Comparison of ENCODE assay signal across 18 cellular contexts in genomic region chr10:115989621-115990020, GRCh38.
"Had no signal": no experiment of that assay in that cellular context is flagged by ENCODE, and none has a peak within 500 bp of the region (broad histone marks: within the 10 kb centered on the region; RNA-seq: fewer than 3 reads in every experiment).

No MANE protein-coding gene starts in this region.

- H3K4me1 Mint-ChIP-seq: activated naive CD8-positive, alpha-beta T cell treated with anti-CD3 and anti-CD28 coated beads for 36 hours; neural crest cell; stimulated activated effector memory CD8-positive, alpha-beta T cell treated with anti-CD3 and anti-CD28 coated beads, Interleukin-12 subunit alpha, Interleukin-12 subunit beta, amount 100 ng/mL, for 72 hours had no signal

- H3K27ac Mint-ChIP-seq: activated CD8-positive, alpha-beta T cell treated with anti-CD3 and anti-CD28 coated beads, Interleukin-2, amount 10 ng/mL, durations not matched to agents 7 days and 5 days; activated naive CD8-positive, alpha-beta T cell treated with anti-CD3 and anti-CD28 coated beads for 36 hours; stimulated activated effector memory CD8-positive, alpha-beta T cell treated with anti-CD3 and anti-CD28 coated beads, Interleukin-12 subunit alpha, Interleukin-12 subunit beta, amount 100 ng/mL, for 72 hours; WTC11 had no signal

- H3K4me3 Mint-ChIP-seq: activated CD8-positive, alpha-beta T cell treated with anti-CD3 and anti-CD28 coated beads, Interleukin-2, amount 10 ng/mL, durations not matched to agents 7 days and 5 days; activated naive CD8-positive, alpha-beta T cell treated with anti-CD3 and anti-CD28 coated beads for 36 hours; neural crest cell; stimulated activated effector memory CD8-positive, alpha-beta T cell treated with anti-CD3 and anti-CD28 coated beads, Interleukin-12 subunit alpha, Interleukin-12 subunit beta, amount 100 ng/mL, for 72 hours; WTC11 had no signal

- H3K4me1 ChIP-seq: esophagus muscularis mucosa, sigmoid colon had no signal

- H3K27me3 ChIP-seq: esophagus muscularis mucosa, ovary, sigmoid colon had no signal

- H3K4me3 ChIP-seq: esophagus muscularis mucosa, lung, ovary, sigmoid colon, thoracic aorta had no signal

- ATAC-seq: activated CD8-positive, alpha-beta T cell treated with anti-CD3 and anti-CD28 coated beads, Interleukin-2, amount 10 ng/mL, durations not matched to agents 7 days and 5 days; stimulated activated effector memory CD8-positive, alpha-beta T cell treated with anti-CD3 and anti-CD28 coated beads, Interleukin-12 subunit alpha, Interleukin-12 subunit beta, amount 100 ng/mL, for 72 hours; WTC11 had no signal

- FAIRE-seq: colon, endometrium, TTC549 had no signal

- DNase-seq: activated CD4-positive, alpha-beta T cell treated with anti-CD3 and anti-CD28 coated beads for 4 hours; activated CD8-positive, alpha-beta T cell treated with anti-CD3 and anti-CD28 coated beads, Interleukin-2, amount 10 ng/mL, durations not matched to agents 7 days and 5 days; activated naive CD8-positive, alpha-beta T cell treated with anti-CD3 and anti-CD28 coated beads for 36 hours; anterior cingulate cortex; hypothalamus; ovary; sigmoid colon; stimulated activated CD4-positive, alpha-beta T cell treated with anti-CD3 and anti-CD28 coated beads, Interleukin-2, amount 100 ng/mL, for 24 hours; T-helper 2 cell had no signal

- H3K36me3 ChIP-seq: esophagus muscularis mucosa, ovary, sigmoid colon, thoracic aorta had no signal

- H3K9me3 ChIP-seq: ovary, thoracic aorta had no signal

- H3K27ac ChIP-seq: esophagus muscularis mucosa, ovary, sigmoid colon, thoracic aorta had no signal

- H3K36me3 Mint-ChIP-seq: activated naive CD8-positive, alpha-beta T cell treated with anti-CD3 and anti-CD28 coated beads for 36 hours; stimulated activated effector memory CD8-positive, alpha-beta T cell treated with anti-CD3 and anti-CD28 coated beads, Interleukin-12 subunit alpha, Interleukin-12 subunit beta, amount 100 ng/mL, for 72 hours had no signal
